ENCODE assay signal across 17 cellular contexts in the genomic region with DNA sequence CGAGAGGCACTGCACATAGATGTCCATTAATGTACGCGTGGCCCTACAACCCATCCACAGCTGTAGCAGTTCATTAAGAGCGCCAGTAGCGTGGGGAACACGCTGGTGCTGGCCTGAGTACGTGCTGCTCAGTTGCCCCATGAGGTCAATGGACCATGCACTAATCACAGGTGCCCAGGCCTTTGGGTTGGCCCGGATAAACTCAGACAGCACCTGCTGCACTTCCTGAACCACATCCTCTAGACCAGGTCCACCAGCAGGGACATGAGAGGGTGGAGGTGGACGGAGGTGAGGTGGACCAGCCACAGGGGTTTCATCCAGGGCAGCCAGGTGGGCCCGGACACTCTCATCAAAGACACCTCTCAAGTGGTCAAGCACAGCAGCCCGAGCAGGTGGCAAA.
"Had no signal": no experiment of that assay in that cellular context is flagged by ENCODE, and none has a peak within 500 bp of the region (broad histone marks: within the 10 kb centered on the region; RNA-seq: fewer than 3 reads in every experiment).

No MANE protein-coding gene starts in this region.

- H3K4me3 Mint-ChIP-seq: activated CD4-positive, alpha-beta memory T cell treated with anti-CD3 and anti-CD28 coated beads, Interleukin-2, amount 10 ng/mL, durations not matched to agents 7 days and 5 days; activated CD4-positive, alpha-beta T cell treated with anti-CD3 and anti-CD28 coated beads for 36 hours; activated T-cell treated with anti-CD3 and anti-CD28 coated beads, Interleukin-2, amount 50 U/mL, for 4 hours had no signal

- ATAC-seq: activated CD4-positive, alpha-beta T cell treated with anti-CD3 and anti-CD28 coated beads for 36 hours; activated naive CD4-positive, alpha-beta T cell treated with anti-CD3 and anti-CD28 coated beads, Interleukin-2, amount 50 U/mL, for 72 hours; activated T-cell treated with anti-CD3 and anti-CD28 coated beads, Interleukin-2, amount 50 U/mL, for 4 hours; Right ventricle myocardium inferior had no signal

- H3K9me3 Mint-ChIP-seq: activated CD4-positive, alpha-beta memory T cell treated with anti-CD3 and anti-CD28 coated beads, Interleukin-2, amount 10 ng/mL, durations not matched to agents 7 days and 5 days; activated naive CD4-positive, alpha-beta T cell treated with anti-CD3 and anti-CD28 coated beads, Interleukin-2, amount 50 U/mL, for 72 hours; activated T-cell treated with anti-CD3 and anti-CD28 coated beads, Interleukin-2, amount 50 U/mL, for 4 hours had no signal

- H3K27me3 Mint-ChIP-seq: activated CD4-positive, alpha-beta memory T cell treated with anti-CD3 and anti-CD28 coated beads, Interleukin-2, amount 10 ng/mL, durations not matched to agents 7 days and 5 days; activated CD4-positive, alpha-beta T cell treated with anti-CD3 and anti-CD28 coated beads for 36 hours had no signal

- H3K27ac Mint-ChIP-seq: activated CD4-positive, alpha-beta memory T cell treated with anti-CD3 and anti-CD28 coated beads, Interleukin-2, amount 10 ng/mL, durations not matched to agents 7 days and 5 days; activated CD4-positive, alpha-beta T cell treated with anti-CD3 and anti-CD28 coated beads for 36 hours; activated naive CD4-positive, alpha-beta T cell treated with anti-CD3 and anti-CD28 coated beads, Interleukin-2, amount 50 U/mL, for 72 hours had no signal

- DNase-seq: activated CD4-positive, alpha-beta memory T cell treated with anti-CD3 and anti-CD28 coated beads, Interleukin-2, amount 10 ng/mL, durations not matched to agents 7 days and 5 days; activated CD4-positive, alpha-beta T cell treated with anti-CD3 and anti-CD28 coated beads for 36 hours; activated CD4-positive, alpha-beta T cell treated with anti-CD3 and anti-CD28 coated beads, Interleukin-2, amount 50 U/mL, for 1 hour; activated CD8-positive, alpha-beta memory T cell treated with anti-CD3 and anti-CD28 coated beads, Interleukin-2, amount 50 U/mL, for 48 hours; activated effector memory CD4-positive, alpha-beta T cell treated with anti-CD3 and anti-CD28 coated beads, Interleukin-2, amount 50 U/mL, for 16 hours; activated naive CD4-positive, alpha-beta T cell treated with Interleukin-2 at 50 U/mL for 16 hours; activated T-cell treated with anti-CD3 and anti-CD28 coated beads, Interleukin-2, amount 50 U/mL, for 4 hours; cerebellar nuclear complex; MM.1S; NCI-H146; NCI-H187 treated with DMSO at 0.1 percent for 48 hours; NCI-H2081 treated with DMSO at 0.1 percent for 48 hours; NCI-H446; NCI-H524; T-helper 1 cell had no signal
